In genomic region chr15:74041311-74041756, GRCh38 we compare ENCODE assay signal across 19 cellular contexts. TPM values are rescaled to one million over a fixed set of nuclear protein-coding genes. Genes with fewer than 3 reads are reported as not detected.
DNase-seq lines count a peak whose midpoint lies in the region; ATAC-seq and TF ChIP-seq lines count a peak whose summit lies in the region.
"Had no signal": no experiment of that assay in that cellular context is flagged by ENCODE, and none has a peak within 500 bp of the region (broad histone marks: within the 10 kb centered on the region; RNA-seq: fewer than 3 reads in every experiment).

No MANE protein-coding gene starts in this region.

- H3K27me3 ChIP-seq in ACC112 (ENCODE audit: insufficient read depth, low read length) = no peaks in the 10 kb centered on the region
- H3K27me3 ChIP-seq in Peyer's patch = no peaks in the 10 kb centered on the region
- no peaks in the 10 kb centered on the region for H3K27me3 ChIP-seq in sigmoid colon

- TF ChIP-seq CTCF in Peyer's patch (IDR thresholded peaks at IDR 0.05) (no peak), sigmoid colon (IDR thresholded peaks at IDR 0.05) (no peak), GM20000 (IDR thresholded peaks at IDR 0.05; ENCODE audit: extremely low read depth, missing control alignments) (no peak)

- no peak for DNase-seq in Peyer's patch
- DNase-seq in fibroblast of peridontal ligament (ENCODE audit: extremely low read depth) = peak; percentile 61
- no peak for DNase-seq in sigmoid colon
- DNase-seq in DMS79 (lab: John Stamatoyannopoulos, UW) = no peak
- no peak for DNase-seq in GM20000 (ENCODE audit: low spot score)
- DNase-seq in islet precursor cell = no peak
- DNase-seq: activated CD4-positive, alpha-beta T cell treated with anti-CD3 and anti-CD28 coated beads, Interleukin-2, amount 10 ng/mL, durations not matched to agents 7 days and 5 days; kidney glomerular epithelial cell; NCI-H2029; NCI-H748 treated with DMSO at 0.1 percent for 48 hours; nephron progenitor cell; T-helper 9 cell had no signal

- no peak overlapping the region for H3K4me3 ChIP-seq in ACC112 (ENCODE audit: low read depth, low read length)
- no peak overlapping the region for H3K4me3 ChIP-seq in Peyer's patch
- H3K4me3 ChIP-seq in sigmoid colon = no peak overlapping the region

- H3K27ac ChIP-seq in ACC112 (ENCODE audit: low read depth, low read length) = peak overlapping the region; percentile 90
- H3K27ac ChIP-seq in Peyer's patch = peak overlapping the region; percentile 55 to 65 (median 58)
- peak overlapping the region; percentile 55 to 63 (median 58) for H3K27ac ChIP-seq in sigmoid colon
- H3K27ac ChIP-seq: HL-60 had no signal

- H3K79me2 ChIP-seq in ACC112 (ENCODE audit: control insufficient read depth, insufficient read depth, low read length, unreplicated experiment) = peaks cover 4% of the 10 kb centered on the region

- 91% methylated on average over 10 of the region's 10 CpGs for WGBS in sigmoid colon, 2 donors

- intact Hi-C loops in sigmoid colon (cut with DNase I) = no loop called here

- H3K4me1 ChIP-seq in ACC112 (ENCODE audit: control insufficient read depth, insufficient read depth, low read length, unreplicated experiment) (peaks cover 48% of the 10 kb centered on the region), Peyer's patch (peaks cover 0 to 5% (median 0%) of the 10 kb centered on the region in 4 donors), sigmoid colon (peaks cover 0 to 45% (median 38%) of the 10 kb centered on the region in 4 donors)

- no peaks in the 10 kb centered on the region for H3K9me3 ChIP-seq in Peyer's patch
- no peaks in the 10 kb centered on the region for H3K9me3 ChIP-seq in sigmoid colon

- no peak for TF ChIP-seq POLR2A in Peyer's patch (IDR thresholded peaks at IDR 0.05)
- TF ChIP-seq POLR2A in sigmoid colon (IDR thresholded peaks at IDR 0.05) = no peak

- H3K36me3 ChIP-seq in ACC112 (ENCODE audit: insufficient read depth, low read length) = peaks cover 7% of the 10 kb centered on the region
- peaks cover 0 to 30% (median 0%) of the 10 kb centered on the region in 3 donors for H3K36me3 ChIP-seq in Peyer's patch
- peaks cover 0 to 35% (median 9%) of the 10 kb centered on the region in 4 donors for H3K36me3 ChIP-seq in sigmoid colon

- TF ChIP-seq EP300 in sigmoid colon (IDR thresholded peaks at IDR 0.05) = no peak

- no peak for ATAC-seq in HG02678 (IDR thresholded peaks at IDR 0.05; ENCODE audit: unreplicated experiment)

- no peak overlapping the region for H2AFZ ChIP-seq in ACC112 (ENCODE audit: low read length, unreplicated experiment)

RNA-seq across cellular contexts. Expression of gene GOLGA6A, which starts 41.0 kb away (rescaled TPM):
- under 1 TPM in 1 of 4 donors, not detected in 3; 0.38 TPM for total RNA-seq in Peyer's patch
- total RNA-seq in sigmoid colon = not detected
- polyA plus RNA-seq in sigmoid colon = not detected
- total RNA-seq: activated CD4-positive, alpha-beta T cell treated with anti-CD3 and anti-CD28 coated beads, Interleukin-2, amount 10 ng/mL, durations not matched to agents 7 days and 5 days; aorta; glomerular endothelial cell; LHCN-M2; temporal lobe had no signal
- polyA plus RNA-seq: aorta had no signal

RNA-seq across cellular contexts. Expression of gene PML, which starts 46.8 kb away (rescaled TPM):
- total RNA-seq in Peyer's patch (100 to 1,000 TPM in 1 of 4 donors, 10 to 100 TPM in 3; 52.4 to 116 (median 82.9) TPM), sigmoid colon (100 to 1,000 TPM in 1 of 4 donors, 10 to 100 TPM in 3; 43.3 to 129 (median 60.0) TPM)
- polyA plus RNA-seq in sigmoid colon = 10 to 100 TPM in 1 of 3 donors, 1 to 10 TPM in 2; 9.6 to 36.4 (median 9.7) TPM

RNA-seq across cellular contexts. Expression of gene STOML1, which starts 49.2 kb away (rescaled TPM):
- total RNA-seq in Peyer's patch (10 to 100 TPM in 3 of 4 donors, not detected in 1; 10.9 to 24.5 (median 13.5) TPM), sigmoid colon (10 to 100 TPM in 3 of 4 donors, 1 to 10 TPM in 1; 10.0 to 17.8 (median 13.8) TPM)
- 10 to 100 TPM in 1 of 3 donors, 1 to 10 TPM in 2; 3.5 to 18.5 (median 4.2) TPM for polyA plus RNA-seq in sigmoid colon
